1 cellular context compared by ENCODE assay signal in the genomic region with DNA sequence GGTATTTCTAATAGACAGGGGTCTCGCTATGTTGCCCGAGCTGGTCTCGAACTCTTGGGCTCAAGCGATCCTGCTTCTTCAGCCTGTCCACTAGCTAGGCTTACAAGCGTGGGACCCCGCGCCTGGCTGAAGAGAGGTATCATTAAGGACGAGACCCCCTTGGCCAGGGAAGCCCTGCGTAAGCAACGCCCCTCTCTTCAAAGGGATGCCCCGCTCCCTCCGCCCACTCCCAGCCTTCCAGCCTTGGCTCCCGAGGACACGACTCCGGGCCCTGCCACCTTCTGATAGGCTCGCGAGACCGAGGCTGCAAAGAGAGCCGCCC.
TF ChIP-seq lines count a peak whose summit lies in the region.

No MANE protein-coding gene starts in this region.

TF ChIP-seq in GM12878, 131 proteins besides CTCF, POLR2A, EP300 and RAD21:
- TF ChIP-seq GATAD2B (conservative IDR thresholded peaks at IDR 0.05; ENCODE audit: low read depth) (0 out of 2 replicates have a peak, but pooled peaks have one; percentile 61), MEF2B (IDR thresholded peaks at IDR 0.05; ENCODE audit: partially characterized antibody, poor library complexity, severe bottlenecking) (no peak), SIN3A (IDR thresholded peaks at IDR 0.05; ENCODE audit: low read depth, low read length) (no peak), FOS (IDR thresholded peaks at IDR 0.05; ENCODE audit: borderline replicate concordance, extremely low read depth, insufficient read length) (peak; percentile 6), FOXK2 (IDR thresholded peaks at IDR 0.05) (no peak), ZNF217 (IDR thresholded peaks at IDR 0.05) (peak; percentile 4; the same call in 1 of the 2 replicates), ZSCAN29 (IDR thresholded peaks at IDR 0.05) (no peak), ZBED1 (IDR thresholded peaks at IDR 0.05; ENCODE audit: borderline replicate concordance) (no peak), CREB1 (IDR thresholded peaks at IDR 0.05; ENCODE audit: low read depth) (no peak), EGR1 (IDR thresholded peaks at IDR 0.05; ENCODE audit: borderline replicate concordance in 1 of 2, low read depth in 2 of 2, low read length in 2 of 2) (peak in 1 of 2 experiments; percentile 86; a peak in 2 of 3 replicates)
- TF ChIP-seq, protein P1, sequence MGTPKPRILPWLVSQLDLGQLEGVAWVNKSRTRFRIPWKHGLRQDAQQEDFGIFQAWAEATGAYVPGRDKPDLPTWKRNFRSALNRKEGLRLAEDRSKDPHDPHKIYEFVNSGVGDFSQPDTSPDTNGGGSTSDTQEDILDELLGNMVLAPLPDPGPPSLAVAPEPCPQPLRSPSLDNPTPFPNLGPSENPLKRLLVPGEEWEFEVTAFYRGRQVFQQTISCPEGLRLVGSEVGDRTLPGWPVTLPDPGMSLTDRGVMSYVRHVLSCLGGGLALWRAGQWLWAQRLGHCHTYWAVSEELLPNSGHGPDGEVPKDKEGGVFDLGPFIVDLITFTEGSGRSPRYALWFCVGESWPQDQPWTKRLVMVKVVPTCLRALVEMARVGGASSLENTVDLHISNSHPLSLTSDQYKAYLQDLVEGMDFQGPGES (IDR thresholded peaks at IDR 0.05): peak; percentile 62; the same call in 1 of the 2 replicates
- TF ChIP-seq, protein P2, sequence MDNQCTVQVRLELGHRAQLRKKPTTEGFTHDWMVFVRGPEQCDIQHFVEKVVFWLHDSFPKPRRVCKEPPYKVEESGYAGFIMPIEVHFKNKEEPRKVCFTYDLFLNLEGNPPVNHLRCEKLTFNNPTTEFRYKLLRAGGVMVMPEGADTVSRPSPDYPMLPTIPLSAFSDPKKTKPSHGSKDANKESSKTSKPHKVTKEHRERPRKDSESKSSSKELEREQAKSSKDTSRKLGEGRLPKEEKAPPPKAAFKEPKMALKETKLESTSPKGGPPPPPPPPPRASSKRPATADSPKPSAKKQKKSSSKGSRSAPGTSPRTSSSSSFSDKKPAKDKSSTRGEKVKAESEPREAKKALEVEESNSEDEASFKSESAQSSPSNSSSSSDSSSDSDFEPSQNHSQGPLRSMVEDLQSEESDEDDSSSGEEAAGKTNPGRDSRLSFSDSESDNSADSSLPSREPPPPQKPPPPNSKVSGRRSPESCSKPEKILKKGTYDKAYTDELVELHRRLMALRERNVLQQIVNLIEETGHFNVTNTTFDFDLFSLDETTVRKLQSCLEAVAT (IDR thresholded peaks at IDR 0.05): 0 out of 2 replicates have a peak, but pooled peaks have one; percentile 9
- TF ChIP-seq, protein P3, sequence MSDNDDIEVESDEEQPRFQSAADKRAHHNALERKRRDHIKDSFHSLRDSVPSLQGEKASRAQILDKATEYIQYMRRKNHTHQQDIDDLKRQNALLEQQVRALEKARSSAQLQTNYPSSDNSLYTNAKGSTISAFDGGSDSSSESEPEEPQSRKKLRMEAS (IDR thresholded peaks at IDR 0.05; ENCODE audit: low read depth, low read length): no peak
TF ChIP-seq in GM12878: peak in this region for 6.
